In the genomic region with DNA sequence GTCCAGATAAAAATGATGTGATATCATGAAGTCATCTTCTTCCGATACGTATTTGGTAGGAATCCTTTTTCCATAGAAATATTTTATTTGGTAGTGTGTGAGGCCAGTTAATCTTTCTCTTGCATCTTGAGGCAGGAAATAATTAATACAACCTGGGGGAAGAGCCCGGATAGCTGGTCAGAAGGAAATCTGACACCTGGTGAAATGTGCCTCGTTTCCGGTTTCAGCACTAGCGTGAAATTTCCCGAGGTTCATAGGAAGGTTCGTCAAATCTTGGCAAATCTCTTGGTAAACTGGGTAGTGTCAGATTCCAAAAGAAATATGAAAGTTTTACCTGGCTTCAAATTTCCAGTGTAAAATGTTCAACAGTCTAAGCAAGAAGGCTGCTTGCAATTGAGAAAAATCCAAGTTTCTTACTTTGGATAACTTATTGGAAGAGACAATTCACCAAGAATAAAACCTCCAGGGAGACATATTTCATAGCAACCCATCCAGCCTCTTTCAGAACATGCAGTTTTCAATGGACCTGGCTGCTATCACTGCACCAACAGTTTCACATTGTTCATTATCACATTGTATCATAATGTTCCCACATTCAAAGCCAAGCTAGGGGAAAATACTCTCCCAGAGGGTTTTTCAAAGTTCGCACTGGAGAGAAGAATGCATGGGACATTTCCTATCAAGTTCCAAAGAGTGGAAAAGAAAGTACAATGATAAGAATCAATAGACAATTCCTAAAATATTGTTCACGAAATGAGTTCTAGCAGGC, we compare ENCODE assay signal across 23 cellular contexts.
DNase-seq lines count a peak whose midpoint lies in the region; ATAC-seq and TF ChIP-seq lines count a peak whose summit lies in the region.
"Had no signal": no experiment of that assay in that cellular context is flagged by ENCODE, and none has a peak within 500 bp of the region (broad histone marks: within the 10 kb centered on the region; RNA-seq: fewer than 3 reads in every experiment).

No MANE protein-coding gene starts in this region.

- no peaks in the 10 kb centered on the region for H3K36me3 ChIP-seq in parathyroid adenoma (ENCODE audit: control insufficient read depth, insufficient read depth, low read length)
- H3K36me3 ChIP-seq: HAP-1 had no signal

- H3K9me3 ChIP-seq in right cardiac atrium (ENCODE audit: control insufficient read depth, low read length) = no peaks in the 10 kb centered on the region
- no peaks in the 10 kb centered on the region for H3K9me3 ChIP-seq in parathyroid adenoma (ENCODE audit: control insufficient read depth, low read length)
- H3K9me3 ChIP-seq: A549, HAP-1 had no signal

- 54% methylated on average over 10 of the region's 10 CpGs for WGBS in right cardiac atrium

- no peaks in the 10 kb centered on the region for H3K79me2 ChIP-seq in parathyroid adenoma

- H3K27ac ChIP-seq in right cardiac atrium (ENCODE audit: low read length) (no peak overlapping the region), parathyroid adenoma (peak overlapping the region; percentile 87)
- H3K27ac ChIP-seq: A549, PC-9 had no signal

- DNase-seq in right cardiac atrium (no peak), Right ventricle myocardium inferior (ENCODE audit: missing footprints) (no peak), dermis microvascular lymphatic vessel endothelial cell (ENCODE audit: low read depth in 2 of 2) (peak; percentile 79 to 82), head of caudate nucleus (no peak)
- DNase-seq in activated CD4-positive, alpha-beta T cell treated with anti-CD3 and anti-CD28 coated beads, Interleukin-2, amount 50 U/mL, for 48 hours = no peak
- DNase-seq: C1 segment of cervical spinal cord; CD4-positive, alpha-beta memory T cell; COR-L47; DMS53; GOT3; HFFc6; KBM-7; MV-4-11; NCI-H1436 treated with DMSO at 0.1 percent for 48 hours; NCI-H187 treated with DMSO at 0.1 percent for 48 hours; NCI-H82; NK-92 treated with Interleukin-12 subunit alpha and Interleukin-12 subunit beta, amount 100 ng/mL, for 24 hours; PC-9; SHP77 had no signal

- TF ChIP-seq CTCF in parathyroid adenoma (IDR thresholded peaks at IDR 0.05) = no peak

- H3K4me1 ChIP-seq in right cardiac atrium (ENCODE audit: control insufficient read depth, insufficient read depth, low read length) (no peaks in the 10 kb centered on the region), parathyroid adenoma (peaks cover 25% of the 10 kb centered on the region)
- H3K4me1 ChIP-seq: A549, HAP-1 had no signal

- H3K4me3 ChIP-seq in right cardiac atrium (ENCODE audit: low read length) = no peak overlapping the region
- peak overlapping the region; percentile 8 for H3K4me3 ChIP-seq in parathyroid adenoma (ENCODE audit: low read depth, low read length)
- H3K4me3 ChIP-seq: A549, HAP-1, PC-9 had no signal

- intact Hi-C loops in right cardiac atrium (cut with DNase I) (no loop called here), Right ventricle myocardium inferior (cut with DNase I) (no loop called here), head of caudate nucleus (cut with DNase I) (no loop called here)

- H3K27me3 ChIP-seq in right cardiac atrium (ENCODE audit: control insufficient read depth, insufficient read depth) (no peaks in the 10 kb centered on the region), parathyroid adenoma (ENCODE audit: control insufficient read depth, insufficient read depth, low read length) (no peaks in the 10 kb centered on the region)

- peak overlapping the region; percentile 42 for H3K4me2 ChIP-seq in parathyroid adenoma (ENCODE audit: low read length)
- H3K4me2 ChIP-seq: A549, PC-9 had no signal

- peak overlapping the region; percentile 51 for H2AFZ ChIP-seq in parathyroid adenoma
- H2AFZ ChIP-seq: PC-9 had no signal

- H3K9ac ChIP-seq in parathyroid adenoma = no peak overlapping the region

- ATAC-seq in right cardiac atrium (peak; percentile 46 to 78), Right ventricle myocardium inferior (no peak), GM21737 (IDR thresholded peaks at IDR 0.05; ENCODE audit: unreplicated experiment) (no peak)
- ATAC-seq: A549 had no signal

Comparison
In these comparisons a context has a peak if more than half of its experiments do, and no peak if none do; other contexts are left out.
1. ATAC-seq: peak in right cardiac atrium (2 of 2); none in Right ventricle myocardium inferior (single experiment) and GM21737 (single experiment).
2. DNase-seq: peak in dermis microvascular lymphatic vessel endothelial cell (2 of 2); none in right cardiac atrium (0 of 3), Right ventricle myocardium inferior (single experiment), head of caudate nucleus (0 of 42) and activated CD4-positive, alpha-beta T cell treated with anti-CD3 and anti-CD28 coated beads, Interleukin-2, amount 50 U/mL, for 48 hours (0 of 2).